In the genomic region with DNA sequence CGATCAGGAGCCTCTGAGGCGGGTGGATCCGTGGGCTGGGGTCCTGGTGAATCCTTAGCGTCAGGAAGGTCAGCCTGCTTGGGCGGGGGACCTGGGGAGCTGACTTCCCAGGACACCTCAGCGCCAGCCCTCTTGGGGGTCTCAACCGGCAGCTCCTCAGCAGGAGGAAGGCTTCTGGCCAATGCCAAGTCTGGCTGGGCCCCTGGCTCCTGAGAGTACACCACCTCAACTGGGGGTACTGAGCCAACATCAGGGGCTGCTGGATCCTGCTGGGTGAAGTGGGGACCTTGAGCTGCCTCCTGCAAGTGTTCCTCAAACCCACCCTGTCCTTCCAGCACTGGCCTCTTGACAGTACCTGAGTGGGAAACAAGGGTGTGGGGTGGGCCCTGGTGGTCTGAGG, we compare ENCODE assay signal across 15 cellular contexts. TPM values are rescaled to one million over a fixed set of nuclear protein-coding genes. Genes with fewer than 3 reads are reported as not detected.
DNase-seq lines count a peak whose midpoint lies in the region; ATAC-seq and TF ChIP-seq lines count a peak whose summit lies in the region.
"Had no signal": no experiment of that assay in that cellular context is flagged by ENCODE, and none has a peak within 500 bp of the region (broad histone marks: within the 10 kb centered on the region; RNA-seq: fewer than 3 reads in every experiment).

No MANE protein-coding gene starts in this region.

- no peak overlapping the region for H3K4me2 ChIP-seq in osteoblast (ENCODE audit: insufficient read depth, low read length)

- H3K9me3 Mint-ChIP-seq in activated naive CD4-positive, alpha-beta T cell treated with anti-CD3 and anti-CD28 coated beads for 36 hours = no peaks in the 10 kb centered on the region
- no peaks in the 10 kb centered on the region for H3K9me3 Mint-ChIP-seq in activated naive CD4-positive, alpha-beta T cell treated with anti-CD3 and anti-CD28 coated beads, Interleukin-2, amount 10 ng/mL, durations not matched to agents 7 days and 5 days
- H3K9me3 Mint-ChIP-seq: CD8-positive, alpha-beta T cell had no signal

- no peaks in the 10 kb centered on the region for H3K79me2 ChIP-seq in osteoblast (ENCODE audit: insufficient read depth, low read length)

- H3K4me1 Mint-ChIP-seq in activated naive CD4-positive, alpha-beta T cell treated with anti-CD3 and anti-CD28 coated beads for 36 hours (ENCODE audit: low read depth) = peaks cover 17% of the 10 kb centered on the region
- peaks cover 32% of the 10 kb centered on the region for H3K4me1 Mint-ChIP-seq in activated naive CD4-positive, alpha-beta T cell treated with anti-CD3 and anti-CD28 coated beads, Interleukin-2, amount 10 ng/mL, durations not matched to agents 7 days and 5 days

- no peak for DNase-seq in activated naive CD4-positive, alpha-beta T cell treated with anti-CD3 and anti-CD28 coated beads for 36 hours
- no peak for DNase-seq in activated naive CD4-positive, alpha-beta T cell treated with anti-CD3 and anti-CD28 coated beads, Interleukin-2, amount 10 ng/mL, durations not matched to agents 7 days and 5 days
- peak; percentile 54 for DNase-seq in RWPE2 (ENCODE audit: low spot score)
- peak; percentile 73 for DNase-seq in mesenteric fat pad (ENCODE audit: low spot score)
- peak; percentile 63 for DNase-seq in osteoblast (ENCODE audit: insufficient read length, low spot score, missing footprints)
- no peak for DNase-seq in NCI-H774 (lab: John Stamatoyannopoulos, UW)
- DNase-seq: CD8-positive, alpha-beta T cell; COR-L47; DMS153; DMS79 treated with DMSO at 0.1 percent for 48 hours; EL had no signal

- H3K27ac Mint-ChIP-seq in activated naive CD4-positive, alpha-beta T cell treated with anti-CD3 and anti-CD28 coated beads for 36 hours = peak overlapping the region; percentile 63
- no peak overlapping the region for H3K27ac Mint-ChIP-seq in activated naive CD4-positive, alpha-beta T cell treated with anti-CD3 and anti-CD28 coated beads, Interleukin-2, amount 10 ng/mL, durations not matched to agents 7 days and 5 days
- H3K27ac Mint-ChIP-seq: CD14-positive monocyte; CD8-positive, alpha-beta T cell had no signal

- no peak overlapping the region for H2AFZ ChIP-seq in osteoblast (ENCODE audit: low read length)

- TF ChIP-seq CTCF in RWPE2 (IDR thresholded peaks at IDR 0.05; ENCODE audit: poor library complexity, severe bottlenecking) = no peak
- TF ChIP-seq CTCF in osteoblast (IDR thresholded peaks at IDR 0.05; ENCODE audit: extremely low read depth, low read depth, low read length) = no peak

- no peak overlapping the region for H3K4me3 Mint-ChIP-seq in activated naive CD4-positive, alpha-beta T cell treated with anti-CD3 and anti-CD28 coated beads for 36 hours
- H3K4me3 Mint-ChIP-seq in activated naive CD4-positive, alpha-beta T cell treated with anti-CD3 and anti-CD28 coated beads, Interleukin-2, amount 10 ng/mL, durations not matched to agents 7 days and 5 days = no peak overlapping the region
- H3K4me3 Mint-ChIP-seq: CD14-positive monocyte; CD8-positive, alpha-beta T cell had no signal

- CTCF ChIA-PET in activated naive CD4-positive, alpha-beta T cell treated with anti-CD3 and anti-CD28 coated beads for 36 hours (lab: Charles Lee) = interaction anchor here (0.9 to 2.8 kb wide), 2 partner anchors 16 to 37 kb away, joined by 3 to 10 read pairs; partner anchors contain the start of gene CRELD1
- CTCF ChIA-PET in activated naive CD4-positive, alpha-beta T cell treated with anti-CD3 and anti-CD28 coated beads, Interleukin-2, amount 10 ng/mL, durations not matched to agents 7 days and 5 days (lab: Charles Lee) = interaction anchor here (5.4 kb wide), 1 partner anchor 18 kb away, joined by 62 read pairs; the partner anchor contains the start of gene CRELD1

- intact Hi-C loops in activated naive CD4-positive, alpha-beta T cell treated with anti-CD3 and anti-CD28 coated beads for 36 hours (cut with micrococcal nuclease) = no loop called here

- ATAC-seq in RWPE2 (ENCODE audit: low read depth) (no peak), HG03520 (IDR thresholded peaks at IDR 0.05; ENCODE audit: unreplicated experiment) (no peak), GM21723 (IDR thresholded peaks at IDR 0.05; ENCODE audit: unreplicated experiment) (no peak)
- ATAC-seq: CD8-positive, alpha-beta T cell; HCT116 had no signal

- H3K36me3 Mint-ChIP-seq in activated naive CD4-positive, alpha-beta T cell treated with anti-CD3 and anti-CD28 coated beads for 36 hours (ENCODE audit: low read depth) = peaks cover 4% of the 10 kb centered on the region
- H3K36me3 Mint-ChIP-seq in activated naive CD4-positive, alpha-beta T cell treated with anti-CD3 and anti-CD28 coated beads, Interleukin-2, amount 10 ng/mL, durations not matched to agents 7 days and 5 days = no peaks in the 10 kb centered on the region

- no peaks in the 10 kb centered on the region for H3K27me3 ChIP-seq in RWPE2 (ENCODE audit: insufficient read depth, poor library complexity, severe bottlenecking)
- no peaks in the 10 kb centered on the region for H3K27me3 ChIP-seq in osteoblast (ENCODE audit: insufficient read depth, low read length)

- no peaks in the 10 kb centered on the region for H3K27me3 Mint-ChIP-seq in activated naive CD4-positive, alpha-beta T cell treated with anti-CD3 and anti-CD28 coated beads for 36 hours (ENCODE audit: low read depth)
- H3K27me3 Mint-ChIP-seq in activated naive CD4-positive, alpha-beta T cell treated with anti-CD3 and anti-CD28 coated beads, Interleukin-2, amount 10 ng/mL, durations not matched to agents 7 days and 5 days = no peaks in the 10 kb centered on the region

- no peaks in the 10 kb centered on the region for H4K20me1 ChIP-seq in osteoblast (ENCODE audit: insufficient read depth, low read length)

- H3K4me3 ChIP-seq in RWPE2 (ENCODE audit: severe bottlenecking) (no peak overlapping the region), osteoblast (ENCODE audit: insufficient read depth, low read length) (no peak overlapping the region)

- 0 out of 2 replicates have a peak, but pooled peaks cover 5% of the 10 kb centered on the region for H3K36me3 ChIP-seq in RWPE2 (ENCODE audit: low read depth)
- H3K36me3 ChIP-seq in osteoblast (ENCODE audit: insufficient read depth, low read length) = peaks cover 4% of the 10 kb centered on the region

- H3K4me1 ChIP-seq in RWPE2 (ENCODE audit: insufficient read depth, poor library complexity, severe bottlenecking) (no peaks in the 10 kb centered on the region), osteoblast (ENCODE audit: insufficient read depth, low read length) (peaks cover 21% of the 10 kb centered on the region)

- no peaks in the 10 kb centered on the region for H3K9me3 ChIP-seq in RWPE2 (ENCODE audit: severe bottlenecking)
- H3K9me3 ChIP-seq in osteoblast (ENCODE audit: low read depth, low read length) = no peaks in the 10 kb centered on the region

- H3K27ac ChIP-seq in RWPE2 (ENCODE audit: poor library complexity, severe bottlenecking) = no peak overlapping the region
- H3K27ac ChIP-seq in osteoblast (ENCODE audit: low read depth, low read length) = no peak overlapping the region

RNA-seq across cellular contexts. Expression of gene PRRT3, which starts 3.1 kb away (rescaled TPM):
- total RNA-seq in activated naive CD4-positive, alpha-beta T cell treated with anti-CD3 and anti-CD28 coated beads for 36 hours = 1 to 10 TPM; 5.8 to 6.7 TPM
- total RNA-seq in mesenteric fat pad (1.6 TPM), osteoblast (3.5 and 4.3 TPM in 2 replicates)

RNA-seq across cellular contexts. Expression of gene CRELD1, which starts 15.5 kb away (rescaled TPM):
- 10 to 100 TPM; 15.7 to 19.9 TPM for total RNA-seq in activated naive CD4-positive, alpha-beta T cell treated with anti-CD3 and anti-CD28 coated beads for 36 hours
- total RNA-seq in mesenteric fat pad (24.8 TPM), osteoblast (7.6 and 10.3 TPM in 2 replicates)

RNA-seq across cellular contexts. Expression of gene IL17RC, which starts 32.2 kb away (rescaled TPM):
- total RNA-seq in activated naive CD4-positive, alpha-beta T cell treated with anti-CD3 and anti-CD28 coated beads for 36 hours = under 1 TPM; 0.21 to 0.44 TPM
- total RNA-seq in mesenteric fat pad = 28.8 TPM
- 42.1 and 47.0 TPM in 2 replicates for total RNA-seq in osteoblast

RNA-seq across cellular contexts. Expression of gene EMC3, which starts 37.5 kb away (rescaled TPM):
- 10 to 100 TPM; 28.4 to 32.0 TPM for total RNA-seq in activated naive CD4-positive, alpha-beta T cell treated with anti-CD3 and anti-CD28 coated beads for 36 hours
- total RNA-seq in mesenteric fat pad (143 TPM), osteoblast (55.7 and 58.3 TPM in 2 replicates)

RNA-seq across cellular contexts. Expression of gene IL17RE, which starts 46.5 kb away (rescaled TPM):
- total RNA-seq in activated naive CD4-positive, alpha-beta T cell treated with anti-CD3 and anti-CD28 coated beads for 36 hours = under 1 TPM; 0.24 to 0.25 TPM
- 20.2 TPM for total RNA-seq in mesenteric fat pad
- 0.29 and 0.72 TPM in 2 replicates for total RNA-seq in osteoblast

Comparison
In these comparisons a context has a peak if more than half of its experiments do, and no peak if none do; other contexts are left out.
1. DNase-seq: peak in RWPE2 (single experiment), mesenteric fat pad (single experiment) and osteoblast (single experiment); none in activated naive CD4-positive, alpha-beta T cell treated with anti-CD3 and anti-CD28 coated beads for 36 hours (single experiment), activated naive CD4-positive, alpha-beta T cell treated with anti-CD3 and anti-CD28 coated beads, Interleukin-2, amount 10 ng/mL, durations not matched to agents 7 days and 5 days (single experiment) and NCI-H774 (single experiment).
2. RNA of gene IL17RC, which starts 32.2 kb away (total RNA-seq): 42.1 to 47.0 TPM in osteoblast and 28.8 TPM in mesenteric fat pad (single experiment); 0.21 to 0.44 TPM in activated naive CD4-positive, alpha-beta T cell treated with anti-CD3 and anti-CD28 coated beads for 36 hours; every median in the first group is over 10 times any median in the second.